In the genomic region with DNA sequence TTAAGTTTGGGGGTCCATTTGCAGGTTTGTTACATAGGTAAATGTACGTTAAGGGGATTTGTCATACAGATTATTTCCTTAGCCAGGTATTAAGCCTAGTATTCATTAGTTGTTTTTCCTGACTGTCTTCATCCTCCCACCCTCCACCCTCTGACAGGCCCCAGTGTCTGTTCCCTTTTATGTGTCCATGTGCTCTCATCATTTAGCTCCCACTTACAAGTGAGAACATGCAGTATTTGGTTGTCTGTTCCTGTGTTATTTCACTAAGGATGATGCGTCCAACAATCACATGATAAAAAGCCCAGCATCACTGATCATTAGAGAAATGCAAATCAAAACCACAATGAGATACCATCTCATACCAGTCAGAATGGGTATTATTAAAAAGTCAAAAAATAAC, we compare ENCODE assay signal across 4 cellular contexts. TPM values are rescaled to one million over a fixed set of nuclear protein-coding genes. Genes with fewer than 3 reads are reported as not detected.
"Had no signal": no experiment of that assay in that cellular context is flagged by ENCODE, and none has a peak within 500 bp of the region (broad histone marks: within the 10 kb centered on the region; RNA-seq: fewer than 3 reads in every experiment).

No MANE protein-coding gene starts in this region.

RNA-seq across cellular contexts. Expression of a gene that starts 58.4 kb away (rescaled TPM):
- total RNA-seq: MCF 10A, NCI-H460, PC-3, SJSA1 had no signal
